ENCODE assay signal across 17 cellular contexts in the genomic region with DNA sequence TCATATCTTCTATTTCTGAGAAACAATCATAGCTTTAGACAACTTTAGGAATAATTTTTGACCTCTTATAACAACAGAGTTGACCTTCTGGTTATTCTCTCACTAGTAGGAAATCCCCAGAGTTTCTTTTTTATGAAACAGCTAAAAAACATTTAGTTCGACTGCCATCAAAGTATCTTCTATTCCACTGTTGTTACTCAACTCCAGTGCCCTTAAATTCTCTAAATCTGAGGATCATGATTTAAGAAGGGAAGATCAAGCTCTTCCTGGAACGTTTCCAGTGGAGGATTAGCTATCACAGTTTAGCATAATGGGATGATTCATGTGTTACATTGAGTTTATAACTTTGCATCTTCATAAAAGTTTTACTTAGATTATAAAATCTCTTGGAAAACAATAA.
DNase-seq lines count a peak whose midpoint lies in the region; ATAC-seq, FAIRE-seq and TF ChIP-seq lines count a peak whose summit lies in the region.
"Had no signal": no experiment of that assay in that cellular context is flagged by ENCODE, and none has a peak within 500 bp of the region (broad histone marks: within the 10 kb centered on the region; RNA-seq: fewer than 3 reads in every experiment).

No MANE protein-coding gene starts in this region.

- no peak for ATAC-seq in right cardiac atrium
- ATAC-seq: activated CD8-positive, alpha-beta T cell treated with anti-CD3 and anti-CD28 coated beads, Interleukin-2, amount 10 ng/mL, durations not matched to agents 7 days and 5 days; HCT116; K562; stimulated activated naive CD8-positive, alpha-beta T cell treated with anti-CD3 and anti-CD28 coated beads, Interleukin-15, amount 100 ng/mL, for 72 hours; T-helper 17 cell had no signal

- in situ Hi-C loops in Caki2 (cut with HindIII; ENCODE audit: low pct_unique_long_range_greater_than_20kb, low sequenced_read_pairs), result no loop called here

- WGBS in right cardiac atrium, result 44% methylated on average over 2 of the region's 2 CpGs
- WGBS in adrenal gland, 4 donors, result 16 to 36% (median 23%) methylated on average over 2 of the region's 2 CpGs

- no peaks in the 10 kb centered on the region for H3K4me1 ChIP-seq in right cardiac atrium (ENCODE audit: control insufficient read depth, insufficient read depth, low read length)
- no peaks in the 10 kb centered on the region for H3K4me1 ChIP-seq in adrenal gland (replicated peaks in 1 of 2)

- H3K27me3 ChIP-seq in right cardiac atrium (ENCODE audit: control insufficient read depth, insufficient read depth) (no peaks in the 10 kb centered on the region), adrenal gland (no peaks in the 10 kb centered on the region)

- no peaks in the 10 kb centered on the region for H3K9me3 ChIP-seq in right cardiac atrium (ENCODE audit: control insufficient read depth, low read length)
- H3K9me3 ChIP-seq in adrenal gland (replicated peaks in 1 of 3), result no peaks in the 10 kb centered on the region

- H3K4me3 ChIP-seq in right cardiac atrium (ENCODE audit: low read length) (no peak overlapping the region), adrenal gland (no peak overlapping the region)
- H3K4me3 ChIP-seq: K562 had no signal

- no peak for TF ChIP-seq POLR2A in GM12891 (IDR thresholded peaks at IDR 0.05; ENCODE audit: low read depth, low read length)
- no peak for TF ChIP-seq POLR2A in adrenal gland (IDR thresholded peaks at IDR 0.05)

- intact Hi-C loops in right cardiac atrium (cut with DNase I) (no loop called here), adrenal gland (cut with DNase I) (no loop called here)

- H3K27ac ChIP-seq in right cardiac atrium (ENCODE audit: low read length), result no peak overlapping the region
- no peak overlapping the region for H3K27ac ChIP-seq in adrenal gland

- no peaks in the 10 kb centered on the region for H3K36me3 ChIP-seq in adrenal gland (replicated peaks in 1 of 2)

- DNase-seq in Caki2 (ENCODE audit: low read depth), result peak; percentile 25
- peak; percentile 10 for DNase-seq in NCI-H82 treated with DMSO at 0.1 percent for 48 hours (lab: John Stamatoyannopoulos, UW; ENCODE audit: unreplicated experiment)
- peak; percentile 72 for DNase-seq in dedifferentiated amniotic fluid mesenchymal stem cell (ENCODE audit: extremely low spot score)
- peak; percentile 90 for DNase-seq in non-pigmented ciliary epithelial cell (ENCODE audit: low read depth)
- DNase-seq in right cardiac atrium, result no peak
- DNase-seq in nucleus accumbens (lab: John Stamatoyannopoulos, UW), result no peak
- DNase-seq in GM12891 (ENCODE audit: insufficient read length, low spot score), result no peak
- no peak for DNase-seq in adrenal gland
- DNase-seq: activated CD8-positive, alpha-beta T cell treated with anti-CD3 and anti-CD28 coated beads, Interleukin-2, amount 10 ng/mL, durations not matched to agents 7 days and 5 days; activated naive CD4-positive, alpha-beta T cell treated with anti-CD3 and anti-CD28 coated beads, Interleukin-2, amount 50 U/mL, for 16 hours; NCI-H187; stimulated activated CD4-positive, alpha-beta T cell treated with anti-CD3 and anti-CD28 coated beads, Interleukin-4, amount 100 ng/mL, for 4 hours; stimulated activated naive CD8-positive, alpha-beta T cell treated with anti-CD3 and anti-CD28 coated beads, Interleukin-15, amount 100 ng/mL, for 72 hours; T-helper 17 cell had no signal

- FAIRE-seq in GM12891 (lab: Jason Lieb, UNC), result no peak
- FAIRE-seq: GM12892, K562 had no signal

- TF ChIP-seq CTCF in adrenal gland (IDR thresholded peaks at IDR 0.05), result no peak

TF ChIP-seq in GM12891, 5 proteins besides CTCF, POLR2A, EP300 and RAD21:
- TF ChIP-seq SPI1 (IDR thresholded peaks at IDR 0.05; ENCODE audit: low read depth, low read length) (no peak), PAX5 (IDR thresholded peaks at IDR 0.05; ENCODE audit: insufficient read depth, low read length, severe bottlenecking) (no peak), POU2F2 (IDR thresholded peaks at IDR 0.05; ENCODE audit: low read depth, low read length) (no peak), TAF1 (IDR thresholded peaks at IDR 0.05; ENCODE audit: low read depth, low read length) (no peak), POLR2AphosphoS5 (IDR thresholded peaks at IDR 0.05; ENCODE audit: low read depth, low read length) (no peak)

Comparison
In these comparisons a context has a peak if more than half of its experiments do, and no peak if none do; other contexts are left out.
1. DNase-seq: peak in Caki2 (single experiment), NCI-H82 treated with DMSO at 0.1 percent for 48 hours (single experiment), dedifferentiated amniotic fluid mesenchymal stem cell (single experiment) and non-pigmented ciliary epithelial cell (single experiment); none in right cardiac atrium (0 of 3), nucleus accumbens (0 of 56), GM12891 (single experiment) and adrenal gland (0 of 7).